ENCODE assay signal across 9 cellular contexts in the genomic region with DNA sequence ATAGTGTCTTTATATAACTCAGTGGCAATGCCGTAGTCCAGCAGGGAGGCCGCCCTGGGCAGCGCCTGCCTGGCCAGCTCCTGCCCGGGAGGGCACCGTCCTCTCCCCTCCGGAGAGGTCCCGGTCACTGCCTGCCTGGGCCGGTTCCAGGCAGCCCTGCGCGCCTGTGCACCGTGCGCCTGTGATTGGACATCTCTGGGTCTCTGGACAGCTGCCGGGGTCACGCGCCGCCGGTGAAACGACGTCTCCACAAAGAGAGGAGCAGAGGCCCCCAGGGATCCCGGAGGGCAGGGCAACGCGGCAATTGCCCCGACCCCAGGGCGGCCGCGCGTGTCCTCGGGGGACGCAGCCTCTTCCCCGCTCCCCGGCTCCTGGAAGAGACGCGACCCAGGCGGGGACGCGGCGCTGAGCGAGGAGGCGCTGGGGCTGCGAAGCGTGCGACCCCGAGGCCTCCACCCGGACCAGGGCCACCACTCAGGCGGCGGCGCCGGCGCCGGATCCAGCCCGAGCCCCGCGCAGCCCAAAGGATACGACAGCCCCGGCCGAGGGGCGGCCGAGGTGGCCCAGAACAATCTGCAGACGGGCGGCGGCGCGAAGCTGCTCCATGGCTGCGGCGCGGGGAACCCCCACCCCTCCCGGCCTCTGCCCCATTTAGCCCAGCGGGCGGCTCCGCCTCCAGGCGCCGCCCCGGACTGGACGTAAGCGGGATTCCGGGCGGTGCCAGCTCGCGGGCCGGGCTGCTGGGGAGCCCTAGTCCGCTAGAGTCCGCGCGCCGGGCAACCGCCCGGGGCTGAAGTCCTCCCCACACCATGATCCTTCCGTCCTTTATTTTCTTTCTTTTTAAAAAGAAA. TPM values are rescaled to one million over a fixed set of nuclear protein-coding genes. Genes with fewer than 3 reads are reported as not detected.
DNase-seq lines count a peak whose midpoint lies in the region; ATAC-seq, FAIRE-seq and TF ChIP-seq lines count a peak whose summit lies in the region.
"Had no signal": no experiment of that assay in that cellular context is flagged by ENCODE, and none has a peak within 500 bp of the region (broad histone marks: within the 10 kb centered on the region; RNA-seq: fewer than 3 reads in every experiment).

A gene (minus strand): TSS at position 628 of the 851 bp plus-strand sequence. CDS start 22 bp downstream, at position 606.

- WGBS in HepG2 (ENCODE audit: low lambda C conversion rate) = 0% methylated on average over 10 of the region's 88 CpGs

- peak within 1 kb of the TSS; percentile 91 for H3K4me2 ChIP-seq in HepG2 (ENCODE audit: low read depth, low read length)

- TF ChIP-seq EP300 in HepG2 (IDR thresholded peaks at IDR 0.05; ENCODE audit: low read depth in 2 of 2, low read length in 2 of 2) (no peak; a peak in 1 of 4 replicates), HepG2 (CRISPR knock-in tag; IDR thresholded peaks at IDR 0.05; ENCODE audit: borderline replicate concordance) (no peak)

- H4K20me1 ChIP-seq in HepG2 (ENCODE audit: insufficient read depth, low read length) = no peaks in the 10 kb centered on the region

- intact Hi-C loops in HepG2 (cut with micrococcal nuclease; ENCODE audit: unreplicated experiment) = loop anchor here (5.0 kb wide), 1 partner anchor 48 kb away; a partner anchor contains a TSS

- peak within 1 kb of the TSS; percentile 96 for H3K27ac ChIP-seq in HepG2 (ENCODE audit: extremely low read length, insufficient read depth, low read length)

- H3K36me3 ChIP-seq in HepG2 (replicated peaks in 1 of 2; ENCODE audit: control insufficient read depth in 1 of 2, insufficient read depth in 2 of 2, low read length in 2 of 2) = 0 out of 5 replicates have a peak, but pooled peaks cover 0 to under 1% of the 10 kb centered on the region in 2 experiments

- CTCF ChIA-PET in HepG2 (lab: Yijun Ruan, JAX; ENCODE audit: low intra/inter-chr PET ratio, low total read pairs) = interaction anchor here (1.6 kb wide), 1 partner anchor 28 kb away, joined by 8 read pairs; no protein-coding TSS in a partner anchor

- TF ChIP-seq CTCF in AG09319 (IDR thresholded peaks at IDR 0.05; ENCODE audit: low read depth, low read length) = no peak
- TF ChIP-seq CTCF in HepG2 (CRISPR knock-in tag; IDR thresholded peaks at IDR 0.05) = no peak

- DNase-seq in AG09319 (ENCODE audit: extremely low read depth, low read depth) (peak; percentile 64), NCI-H446 treated with DMSO at 0.1 percent for 48 hours (lab: John Stamatoyannopoulos, UW) (peak; percentile 33), dedifferentiated amniotic fluid mesenchymal stem cell (ENCODE audit: extremely low spot score) (peak; percentile 79), HepG2 (ENCODE audit: low spot score) (peak; percentile 70)
- DNase-seq in activated CD4-positive, alpha-beta T cell treated with anti-CD3 and anti-CD28 coated beads, Interleukin-2, amount 50 U/mL, for 4 hours = peak; percentile 56 to 63
- DNase-seq in stimulated activated CD4-positive, alpha-beta T cell treated with anti-CD3 and anti-CD28 coated beads, Interleukin-2, amount 100 ng/mL, for 4 hours (ENCODE audit: low read depth) = peak; percentile 64

- H3K4me1 ChIP-seq in HepG2 (ENCODE audit: insufficient read depth, low read length) = peaks cover 35% of the 10 kb centered on the region

- BruUV-seq in HepG2 (replicated peaks; lab: Mats Ljungman, UMichigan) = TSS peak; percentile 69

- POLR2A ChIA-PET in HepG2 (lab: Yijun Ruan, JAX) = interaction anchor here (0.7 to 5.9 kb wide), 15 partner anchors 8 to 138 kb away, joined by 3 to 109 read pairs (median 5); a partner anchor contains a TSS

- H3K9ac ChIP-seq in HepG2 (ENCODE audit: insufficient read depth, low read depth, low read length) = peak within 1 kb of the TSS; percentile 91

- TF ChIP-seq POLR2A in HepG2 (IDR thresholded peaks at IDR 0.05; ENCODE audit: insufficient read depth in 1 of 2, low read depth in 2 of 2, low read length in 2 of 2) = peak; percentile 90 to 97

- ATAC-seq in GM18861 (IDR thresholded peaks at IDR 0.05; ENCODE audit: unreplicated experiment) (peak; percentile 67), HG03095 (IDR thresholded peaks at IDR 0.05; ENCODE audit: unreplicated experiment) (peak; percentile 59), HepG2 (peak; percentile 92)

- H3K27me3 ChIP-seq in HepG2 (ENCODE audit: control insufficient read depth in 1 of 2, insufficient read depth in 2 of 2, low read length in 2 of 2) = no peaks in the 10 kb centered on the region

- no peaks in the 10 kb centered on the region for H3K79me2 ChIP-seq in HepG2 (ENCODE audit: insufficient read depth, low read length)

- peak within 1 kb of the TSS; percentile 70 to 79 (median 74) for H3K4me3 ChIP-seq in HepG2 (replicated peaks in 1 of 3; ENCODE audit: insufficient read depth in 1 of 3, low read depth in 2 of 3, low read length in 3 of 3)

- TF ChIP-seq RAD21 in HepG2 (CRISPR knock-in tag; IDR thresholded peaks at IDR 0.05) = peak; percentile 31

- H2AFZ ChIP-seq in HepG2 (ENCODE audit: low read length) = no peak within 1 kb of the TSS

- no peak for FAIRE-seq in HepG2 (lab: Jason Lieb, UNC)
- FAIRE-seq: TTC549 had no signal

- in situ Hi-C loops in HepG2 (cut with HindIII; ENCODE audit: extremely low pct_ligation_motif_present, low pct_unique_long_range_greater_than_20kb) = no loop called here

- H3K9me3 ChIP-seq in HepG2 (ENCODE audit: low read length) = no peaks in the 10 kb centered on the region

TF ChIP-seq in HepG2, 621 proteins besides CTCF, POLR2A, EP300 and RAD21 (continues in another document):
- TF ChIP-seq NAIF1 (CRISPR knock-in tag; IDR thresholded peaks at IDR 0.05; ENCODE audit: borderline replicate concordance) (no peak), CHD4 (IDR thresholded peaks at IDR 0.05; ENCODE audit: borderline replicate concordance, low read length) (no peak), ZKSCAN5 (CRISPR knock-in tag; IDR thresholded peaks at IDR 0.05) (no peak), ZNF879 (CRISPR knock-in tag; IDR thresholded peaks at IDR 0.05) (peak; percentile 48; the same call in 1 of the 2 replicates), ATRX (CRISPR knock-in tag; IDR thresholded peaks at IDR 0.05; ENCODE audit: borderline replicate concordance) (no peak), ZNF570 (CRISPR knock-in tag; IDR thresholded peaks at IDR 0.05; ENCODE audit: borderline replicate concordance) (no peak; the same call in 1 of the 2 replicates), JUNB (CRISPR knock-in tag; IDR thresholded peaks at IDR 0.05; ENCODE audit: borderline replicate concordance) (no peak), TBL1XR1 (IDR thresholded peaks at IDR 0.05; ENCODE audit: borderline replicate concordance, low read length, partially characterized antibody) (no peak), TP53 (CRISPR knock-in tag; conservative IDR thresholded peaks at IDR 0.05) (0 out of 2 replicates have a peak, but pooled peaks have one; percentile 27), AGO1 (IDR thresholded peaks at IDR 0.05; ENCODE audit: low read depth, low read length, poor library complexity, severe bottlenecking) (no peak), RFXAP (CRISPR knock-in tag; IDR thresholded peaks at IDR 0.05; ENCODE audit: borderline replicate concordance) (peak; percentile 63), ZSCAN31 (CRISPR knock-in tag; IDR thresholded peaks at IDR 0.05; ENCODE audit: low read depth) (peak; percentile 94), ZNF883 (CRISPR knock-in tag; IDR thresholded peaks at IDR 0.05; ENCODE audit: not compliant biosample characterization) (peak; percentile 20), ATM (IDR thresholded peaks at IDR 0.05; ENCODE audit: borderline replicate concordance) (no peak)

RNA-seq across cellular contexts. Expression of the gene that starts here (rescaled TPM):
- 34.5 and 47.9 TPM in 2 replicates for total RNA-seq in HepG2 (2016; rRNA removed; fragmentation: Illumina TruSeq; extraction: Trizol)
- 17.6 and 21.7 TPM in 2 replicates for total RNA-seq in HepG2 (2016; cell fraction: cytosol; rRNA removed; fragmentation: Illumina TruSeq; extraction: Trizol; ENCODE audit: low read depth)
- total RNA-seq in HepG2 (2016; cell fraction: insoluble cytoplasmic fraction; rRNA removed; fragmentation: Illumina TruSeq; extraction: Trizol) = 36.1 and 49.8 TPM in 2 replicates
- 20.3 and 22.2 TPM in 2 replicates for total RNA-seq in HepG2 (2016; cell fraction: membrane; rRNA removed; fragmentation: Illumina TruSeq; extraction: Trizol)
- 18.4 and 18.8 TPM in 2 replicates for total RNA-seq in HepG2 (2016; cell fraction: nucleus; rRNA removed; fragmentation: Illumina TruSeq; extraction: Trizol)
- 27.2 and 37.4 TPM in 2 replicates for polyA plus RNA-seq in HepG2 (2011; rRNA removed)
- 27.7 and 38.9 TPM in 2 replicates for polyA plus RNA-seq in HepG2 (2011; cell fraction: cytosol; rRNA removed)
- polyA plus RNA-seq in HepG2 (2011; cell fraction: nucleus; rRNA removed) = 12.7 and 24.3 TPM in 2 replicates
- polyA plus RNA-seq in HepG2 (2012) = 47.7 and 75.4 TPM in 2 replicates
- polyA plus RNA-seq in HepG2 (2016; cell fraction: cytosol; fragmentation: Illumina TruSeq; extraction: Trizol; ENCODE audit: low read depth) = 14.6 and 17.7 TPM in 2 replicates
- polyA plus RNA-seq in HepG2 (2016; cell fraction: insoluble cytoplasmic fraction; fragmentation: Illumina TruSeq; extraction: Trizol; ENCODE audit: low read depth) = 78.2 and 81.4 TPM in 2 replicates
- polyA plus RNA-seq in HepG2 (2016; cell fraction: membrane; fragmentation: Illumina TruSeq; extraction: Trizol; ENCODE audit: low read depth) = 22.5 and 25.2 TPM in 2 replicates
- 38.1 and 38.4 TPM in 2 replicates for polyA plus RNA-seq in HepG2 (2016; cell fraction: nucleus; fragmentation: Illumina TruSeq; extraction: Trizol; ENCODE audit: insufficient read depth, low read depth)
- 7.2 and 13.5 TPM in 2 replicates for polyA minus RNA-seq in HepG2 (2011; rRNA and poly(A)+ RNA removed; ENCODE audit: low replicate concordance)
- polyA minus RNA-seq in HepG2 (2011; cell fraction: cytosol; rRNA and poly(A)+ RNA removed) = 9.4 and 13.2 TPM in 2 replicates
- 12.2 and 17.8 TPM in 2 replicates for polyA minus RNA-seq in HepG2 (2011; cell fraction: nucleus; rRNA and poly(A)+ RNA removed)

Comparison
In these comparisons a context has a peak if more than half of its experiments do, and no peak if none do; other contexts are left out.
1. Peak in every context shown above with its lines: DNase-seq, ATAC-seq, H3K4me3 ChIP-seq and H3K27ac ChIP-seq.